In the genomic region with DNA sequence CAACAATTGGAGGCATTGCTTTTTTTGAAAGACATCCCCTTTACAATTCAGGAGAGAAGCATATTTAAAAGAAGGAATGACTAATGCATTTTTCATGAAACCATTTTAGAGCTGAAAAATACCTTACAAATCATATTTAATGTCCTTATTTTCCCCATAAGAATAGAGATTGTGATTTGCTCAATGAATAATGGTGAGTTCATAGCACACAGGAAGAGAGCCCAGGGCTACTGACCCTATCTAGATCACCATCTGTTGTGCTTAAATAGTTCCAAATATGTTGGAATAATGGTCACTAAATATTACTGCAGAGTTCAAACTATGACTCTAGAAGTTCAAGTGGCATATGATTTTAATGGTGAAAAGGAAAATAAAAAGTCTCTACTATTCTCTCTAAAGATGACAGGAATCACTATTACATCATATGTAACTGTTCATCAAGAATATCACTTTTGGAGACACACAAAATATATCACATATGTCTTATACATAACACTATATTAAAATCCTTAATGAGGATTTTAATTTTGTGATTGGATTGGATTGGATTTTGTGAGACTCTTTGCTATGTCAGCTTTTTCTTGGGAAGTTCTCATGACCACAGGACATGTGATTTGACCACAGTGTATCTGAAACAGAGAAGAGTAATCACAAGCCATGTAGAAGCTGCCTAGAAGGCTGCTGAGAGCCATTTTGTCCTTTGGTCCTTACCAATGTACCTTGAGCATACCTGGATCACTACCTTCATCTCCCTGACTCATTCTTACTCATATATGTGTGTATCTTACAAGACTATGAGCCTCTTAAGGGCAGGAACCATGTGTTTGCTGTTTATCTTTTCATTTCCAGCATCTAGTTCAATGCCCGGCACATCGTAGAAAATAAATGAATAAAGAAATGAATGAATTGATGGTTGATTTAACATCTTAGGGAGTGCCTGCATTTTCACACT, we compare ENCODE assay signal across 27 cellular contexts. TPM values are rescaled to one million over a fixed set of nuclear protein-coding genes. Genes with fewer than 3 reads are reported as not detected.
A peak's percentile ranks its signal among the peaks of the same experiment; 100 is the strongest.
DNase-seq lines count a peak whose midpoint lies in the region; FAIRE-seq and TF ChIP-seq lines count a peak whose summit lies in the region.
"Had no signal": no experiment of that assay in that cellular context is flagged by ENCODE, and none has a peak within 500 bp of the region (broad histone marks: within the 10 kb centered on the region; RNA-seq: fewer than 3 reads in every experiment).

No MANE protein-coding gene starts in this region.

- no peaks in the 10 kb centered on the region for H3K79me2 ChIP-seq in mammary epithelial cell (ENCODE audit: insufficient read depth, low read length)

- no peak overlapping the region for H3K27ac ChIP-seq in mammary epithelial cell (ENCODE audit: insufficient read depth, low read depth, low read length)
- H3K27ac ChIP-seq in breast epithelium: no peak overlapping the region
- H3K27ac ChIP-seq: heart right ventricle, neutrophil, Peyer's patch, sigmoid colon, SJCRH30 had no signal

- dilution Hi-C loops in mammary epithelial cell (cut with HindIII; ENCODE audit: low sequenced_read_pairs): no loop called here

- H3K4me1 ChIP-seq in mammary epithelial cell (ENCODE audit: insufficient read depth, low read length) (peaks cover 3% of the 10 kb centered on the region), breast epithelium (no peaks in the 10 kb centered on the region)
- H3K4me1 ChIP-seq: heart right ventricle, Peyer's patch, sigmoid colon, SJCRH30 had no signal

- no peak for TF ChIP-seq POLR2A in breast epithelium (IDR thresholded peaks at IDR 0.05)

- 96% methylated on average over 2 of the region's 2 CpGs for WGBS in mammary epithelial cell (ENCODE audit: low coverage, missing lambda C conversion rate)

- TF ChIP-seq CTCF in mammary epithelial cell (conservative IDR thresholded peaks at IDR 0.05 in 1 of 2, IDR thresholded peaks at IDR 0.05 in 1 of 2; ENCODE audit: extremely low read depth in 1 of 2, insufficient read depth in 1 of 2, low read depth in 1 of 2, low read length in 2 of 2) (no peak), breast epithelium (IDR thresholded peaks at IDR 0.05) (no peak), GM13976 (IDR thresholded peaks at IDR 0.05; ENCODE audit: borderline replicate concordance, control extremely low read depth, extremely low read depth, insufficient read depth, missing control alignments) (no peak)

- H3K4me3 ChIP-seq in mammary epithelial cell (replicated peaks in 1 of 3; ENCODE audit: insufficient read depth in 1 of 3, low read depth in 2 of 3, low read length in 3 of 3) (no peak overlapping the region), breast epithelium (no peak overlapping the region)
- H3K4me3 ChIP-seq: heart right ventricle, Peyer's patch, sigmoid colon, SJCRH30 had no signal

- no peaks in the 10 kb centered on the region for H3K9me3 ChIP-seq in mammary epithelial cell (replicated peaks; ENCODE audit: insufficient read depth, low read length)
- H3K9me3 ChIP-seq in breast epithelium: no peaks in the 10 kb centered on the region
- H3K9me3 ChIP-seq: heart right ventricle, neutrophil, Peyer's patch, sigmoid colon, SJCRH30 had no signal

- CTCF ChIA-PET in mammary epithelial cell (lab: Charles Lee; ENCODE audit: low non-redundant PET): no interaction called here

- DNase-seq in mammary epithelial cell (peak; percentile 25), breast epithelium (ENCODE audit: low spot score in 2 of 2) (no peak), cerebellar cortex (ENCODE audit: low spot score) (peak; percentile 81), GM13976 (ENCODE audit: low spot score) (no peak), NCI-H146 treated with DMSO at 0.1 percent for 48 hours (lab: John Stamatoyannopoulos, UW; ENCODE audit: unreplicated experiment) (no peak), SIG-M5 treated with dmso at 0.1 percent for 504 hours (lab: John Stamatoyannopoulos, UW; ENCODE audit: unreplicated experiment) (no peak)
- no peak for DNase-seq in activated CD4-positive, alpha-beta T cell treated with anti-CD3 and anti-CD28 coated beads for 4 hours
- DNase-seq: activated CD4-positive, alpha-beta memory T cell treated with anti-CD3 and anti-CD28 coated beads, Interleukin-2, amount 10 ng/mL, durations not matched to agents 7 days and 5 days; activated CD8-positive, alpha-beta memory T cell treated with anti-CD3 and anti-CD28 coated beads, Interleukin-2, amount 50 U/mL, for 48 hours; AML-193; CD4-positive, alpha-beta T cell; dermis blood vessel endothelial cell; GOT3; heart right ventricle; NCI-H2081; NCI-H2227 treated with DMSO at 0.1 percent for 48 hours; NCI-H526 treated with DMSO at 0.1 percent for 48 hours; Peyer's patch; sigmoid colon; SJCRH30; stimulated activated CD4-positive, alpha-beta T cell treated with anti-CD3 and anti-CD28 coated beads, Interleukin-15, amount 100 ng/mL, for 24 hours; stimulated activated naive CD4-positive, alpha-beta T cell; T-cell had no signal

- no TSS peak for BruUV-seq in mammary epithelial cell (replicated peaks; lab: Mats Ljungman, UMichigan)

- peak; percentile 78 for FAIRE-seq in islet of Langerhans (lab: Jason Lieb, UNC)
- FAIRE-seq: endometrium, urothelium cell line had no signal

- H3K36me3 ChIP-seq in mammary epithelial cell (ENCODE audit: insufficient read depth, low read length) (no peaks in the 10 kb centered on the region), breast epithelium (no peaks in the 10 kb centered on the region)
- H3K36me3 ChIP-seq: neutrophil, Peyer's patch, sigmoid colon, SJCRH30 had no signal

- in situ Hi-C loops in mammary epithelial cell (cut with MboI; ENCODE audit: low sequenced_read_pairs in 2 of 2) (no loop called here), GM13976 (cut with MboI; ENCODE audit: low sequenced_read_pairs, unreplicated experiment) (no loop called here)

- no peak overlapping the region for H3K4me2 ChIP-seq in mammary epithelial cell (ENCODE audit: insufficient read depth, low read depth, low read length)

- no peaks in the 10 kb centered on the region for H3K27me3 ChIP-seq in mammary epithelial cell (ENCODE audit: insufficient read depth, low read length)
- no peaks in the 10 kb centered on the region for H3K27me3 ChIP-seq in breast epithelium
- H3K27me3 ChIP-seq: heart right ventricle, neutrophil, Peyer's patch, sigmoid colon, SJCRH30 had no signal

- no peaks in the 10 kb centered on the region for H4K20me1 ChIP-seq in mammary epithelial cell (ENCODE audit: insufficient read depth, low read length)

- no peak overlapping the region for H2AFZ ChIP-seq in mammary epithelial cell (ENCODE audit: low read depth, low read length)

- intact Hi-C loops in mammary epithelial cell (cut with micrococcal nuclease): no loop called here
- intact Hi-C loops in breast epithelium (cut with DNase I; ENCODE audit: low total_unique reads): no loop called here

- H3K9ac ChIP-seq in mammary epithelial cell (ENCODE audit: insufficient read depth, low read length): no peak overlapping the region

RNA-seq across cellular contexts. Expression of a gene that starts 26.4 kb away (rescaled TPM):
- total RNA-seq in mammary epithelial cell: under 1 TPM; under 0.01 to 0.07 TPM
- polyA plus RNA-seq in mammary epithelial cell: 0.02 TPM
- not detected for polyA minus RNA-seq in mammary epithelial cell
- 1 to 10 TPM in 1 of 3 donors, under 1 TPM in 2; 0.32 to 1.2 (median 0.33) TPM for total RNA-seq in breast epithelium
- total RNA-seq: CD4-positive, alpha-beta T cell had no signal

Comparison
In these comparisons a context has a peak if more than half of its experiments do, and no peak if none do; other contexts are left out.
1. DNase-seq: peak in mammary epithelial cell (single experiment) and cerebellar cortex (single experiment); none in breast epithelium (0 of 2), activated CD4-positive, alpha-beta T cell treated with anti-CD3 and anti-CD28 coated beads for 4 hours (0 of 2), GM13976 (single experiment), NCI-H146 treated with DMSO at 0.1 percent for 48 hours (single experiment) and SIG-M5 treated with dmso at 0.1 percent for 504 hours (single experiment).